22 cellular contexts compared by ENCODE assay signal in the genomic region with DNA sequence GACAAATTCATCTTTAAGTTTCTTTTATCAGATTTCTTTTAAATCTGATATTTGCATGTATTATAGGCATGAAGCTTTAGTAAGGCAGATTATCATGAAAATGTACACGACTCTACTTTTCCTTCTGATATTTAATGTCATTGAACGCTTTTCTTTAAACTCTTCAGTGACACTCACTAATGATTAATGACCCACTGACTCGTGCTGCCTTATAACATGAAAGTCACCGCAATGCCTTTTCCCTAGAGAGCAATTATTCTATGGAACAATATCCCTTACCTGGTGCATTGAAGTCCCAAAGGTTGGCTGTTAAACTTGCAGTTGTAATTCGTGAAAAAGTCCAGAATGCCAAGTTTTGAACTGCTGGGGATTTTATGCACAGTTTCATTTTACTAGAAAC. TPM values are rescaled to one million over a fixed set of nuclear protein-coding genes. Genes with fewer than 3 reads are reported as not detected.
DNase-seq lines count a peak whose midpoint lies in the region; ATAC-seq and TF ChIP-seq lines count a peak whose summit lies in the region.
"Had no signal": no experiment of that assay in that cellular context is flagged by ENCODE, and none has a peak within 500 bp of the region (broad histone marks: within the 10 kb centered on the region; RNA-seq: fewer than 3 reads in every experiment).

No MANE protein-coding gene starts in this region.

- H3K27me3 Mint-ChIP-seq in activated T-cell treated with anti-CD3 and anti-CD28 coated beads, Interleukin-2, amount 50 U/mL, for 4 hours (ENCODE audit: low read depth) = no peaks in the 10 kb centered on the region

- H4K20me1 ChIP-seq in Loucy (ENCODE audit: insufficient read depth, low read length, poor library complexity, severe bottlenecking) = no peaks in the 10 kb centered on the region
- no peaks in the 10 kb centered on the region for H4K20me1 ChIP-seq in OCI-LY1 (ENCODE audit: insufficient read depth, low read length)
- H4K20me1 ChIP-seq in osteoblast (ENCODE audit: insufficient read depth, low read length) = no peaks in the 10 kb centered on the region
- H4K20me1 ChIP-seq: BLaER1 treated with 17β-estradiol and CSF1 and Interleukin-3, amounts not matched to agents 10 nM and 100 nM had no signal

- H3K9me3 ChIP-seq in Loucy (ENCODE audit: insufficient read depth, low read depth, low read length) = no peaks in the 10 kb centered on the region
- H3K9me3 ChIP-seq in OCI-LY1 (ENCODE audit: low read length) = no peaks in the 10 kb centered on the region
- H3K9me3 ChIP-seq in osteoblast (ENCODE audit: low read depth, low read length) = no peaks in the 10 kb centered on the region

- H3K79me2 ChIP-seq in Loucy (ENCODE audit: insufficient read depth, low read length) (no peaks in the 10 kb centered on the region), OCI-LY1 (ENCODE audit: insufficient read depth, low read length) (no peaks in the 10 kb centered on the region), osteoblast (ENCODE audit: insufficient read depth, low read length) (no peaks in the 10 kb centered on the region)

- no peaks in the 10 kb centered on the region for H3F3A ChIP-seq in Loucy (ENCODE audit: low read depth)
- H3F3A ChIP-seq in OCI-LY1 (ENCODE audit: insufficient read depth, low read length) = no peaks in the 10 kb centered on the region

- H3K36me3 Mint-ChIP-seq in activated T-cell treated with anti-CD3 and anti-CD28 coated beads, Interleukin-2, amount 50 U/mL, for 4 hours (ENCODE audit: insufficient read depth) = no peaks in the 10 kb centered on the region
- H3K36me3 Mint-ChIP-seq: CD8-positive, alpha-beta T cell had no signal

- H3K4me2 ChIP-seq in Loucy (ENCODE audit: low read depth, low read length, poor library complexity, severe bottlenecking) (no peak overlapping the region), OCI-LY1 (ENCODE audit: low read length) (peak overlapping the region; percentile 7; the same call in 1 of the 2 replicates), osteoblast (ENCODE audit: insufficient read depth, low read length) (peak overlapping the region; percentile 9)

- no peak overlapping the region for H3K4me3 ChIP-seq in Loucy (ENCODE audit: low read length, poor library complexity, severe bottlenecking)
- no peak overlapping the region for H3K4me3 ChIP-seq in OCI-LY1 (ENCODE audit: low read depth, low read length, poor library complexity, severe bottlenecking)
- no peak overlapping the region for H3K4me3 ChIP-seq in osteoblast (ENCODE audit: insufficient read depth, low read length)
- H3K4me3 ChIP-seq: BLaER1 treated with 17β-estradiol and CSF1 and Interleukin-3, amounts not matched to agents 10 nM and 100 nM had no signal

- H2AFZ ChIP-seq in Loucy (ENCODE audit: low read length) = 0 out of 2 replicates have a peak overlapping the region, but pooled peaks have one; percentile 61
- H2AFZ ChIP-seq in OCI-LY1 (ENCODE audit: low read length) = no peak overlapping the region
- peak overlapping the region; percentile 74 for H2AFZ ChIP-seq in osteoblast (ENCODE audit: low read length)

- H3K27ac ChIP-seq in OCI-LY1 (ENCODE audit: low read depth, low read length, poor library complexity, severe bottlenecking) = peak overlapping the region; percentile 2
- H3K27ac ChIP-seq in osteoblast (ENCODE audit: low read depth, low read length) = no peak overlapping the region
- H3K27ac ChIP-seq: 22Rv1; BLaER1 treated with 17β-estradiol and CSF1 and Interleukin-3, amounts not matched to agents 10 nM and 100 nM had no signal

- H3K36me3 ChIP-seq in Loucy (ENCODE audit: insufficient read depth, low read length) (no peaks in the 10 kb centered on the region), OCI-LY1 (ENCODE audit: insufficient read depth, low read length) (no peaks in the 10 kb centered on the region), osteoblast (ENCODE audit: insufficient read depth, low read length) (no peaks in the 10 kb centered on the region)
- H3K36me3 ChIP-seq: BLaER1 treated with 17β-estradiol and CSF1 and Interleukin-3, amounts not matched to agents 10 nM and 100 nM had no signal

- H3K9ac ChIP-seq in Loucy (ENCODE audit: low read depth, low read length, poor library complexity, severe bottlenecking) = no peak overlapping the region
- no peak overlapping the region for H3K9ac ChIP-seq in OCI-LY1 (ENCODE audit: low read length)
- H3K9ac ChIP-seq: BLaER1 treated with 17β-estradiol and CSF1 and Interleukin-3, amounts not matched to agents 10 nM and 100 nM had no signal

- H3K4me1 ChIP-seq in Loucy (ENCODE audit: insufficient read depth, low read length, poor library complexity, severe bottlenecking) = no peaks in the 10 kb centered on the region
- peaks cover 50% of the 10 kb centered on the region for H3K4me1 ChIP-seq in OCI-LY1 (ENCODE audit: insufficient read depth, low read length, severe bottlenecking)
- no peaks in the 10 kb centered on the region for H3K4me1 ChIP-seq in osteoblast (ENCODE audit: insufficient read depth, low read length)

- H3K27me3 ChIP-seq in Loucy (ENCODE audit: insufficient read depth, low read length, poor library complexity, severe bottlenecking) (no peaks in the 10 kb centered on the region), OCI-LY1 (ENCODE audit: insufficient read depth, low read length) (no peaks in the 10 kb centered on the region), osteoblast (ENCODE audit: insufficient read depth, low read length) (no peaks in the 10 kb centered on the region)
- H3K27me3 ChIP-seq: BLaER1 treated with 17β-estradiol and CSF1 and Interleukin-3, amounts not matched to agents 10 nM and 100 nM had no signal

- H3K9me2 ChIP-seq in Loucy (replicated peaks; ENCODE audit: low read depth, low read length) = no peaks in the 10 kb centered on the region
- H3K9me2 ChIP-seq in OCI-LY1 (ENCODE audit: low read depth, low read length) = no peaks in the 10 kb centered on the region

- H3K9me3 Mint-ChIP-seq in activated T-cell treated with anti-CD3 and anti-CD28 coated beads, Interleukin-2, amount 50 U/mL, for 4 hours = no peaks in the 10 kb centered on the region
- H3K9me3 Mint-ChIP-seq: HFFc6 had no signal

- no peak for ATAC-seq in GM18867 (IDR thresholded peaks at IDR 0.05; ENCODE audit: unreplicated experiment)
- no peak for ATAC-seq in activated T-cell treated with anti-CD3 and anti-CD28 coated beads, Interleukin-2, amount 50 U/mL, for 4 hours
- ATAC-seq: CD8-positive, alpha-beta T cell; SK-N-SH treated with all-trans-retinoic acid at 6 μM for 48 hours had no signal

- no peak overlapping the region for H3K4me3 Mint-ChIP-seq in activated T-cell treated with anti-CD3 and anti-CD28 coated beads, Interleukin-2, amount 50 U/mL, for 4 hours
- H3K4me3 Mint-ChIP-seq: CD8-positive, alpha-beta T cell; HFFc6 had no signal

- TF ChIP-seq CTCF in Loucy (conservative IDR thresholded peaks at IDR 0.05; ENCODE audit: low read length) (no peak), OCI-LY1 (IDR thresholded peaks at IDR 0.05; ENCODE audit: low read length) (no peak), osteoblast (IDR thresholded peaks at IDR 0.05; ENCODE audit: extremely low read depth, low read depth, low read length) (no peak)

- DNase-seq in NCI-H1417 (lab: John Stamatoyannopoulos, UW) = peak in 2 of 3 experiments; percentile 57 to 66
- no peak for DNase-seq in NCI-H1417 treated with DMSO at 0.1 percent for 48 hours (lab: John Stamatoyannopoulos, UW)
- no peak for DNase-seq in osteoblast (ENCODE audit: insufficient read length, low spot score, missing footprints)
- no peak for DNase-seq in dedifferentiated amniotic fluid mesenchymal stem cell (ENCODE audit: extremely low spot score)
- DNase-seq in activated T-cell treated with anti-CD3 and anti-CD28 coated beads, Interleukin-2, amount 50 U/mL, for 4 hours = no peak
- DNase-seq: ACHN; CD8-positive, alpha-beta T cell; DMS53; GDM1; HFFc6; NCI-H1092; NCI-H2081 treated with DMSO at 0.1 percent for 48 hours; NCI-H446; NCI-H526; SIG-M5; T-helper 1 cell had no signal

- H3K4me1 Mint-ChIP-seq in activated T-cell treated with anti-CD3 and anti-CD28 coated beads, Interleukin-2, amount 50 U/mL, for 4 hours (ENCODE audit: low read depth) = no peaks in the 10 kb centered on the region

RNA-seq across cellular contexts. Expression of a gene that starts 33.4 kb away (rescaled TPM):
- total RNA-seq in osteoblast = 41.3 and 69.8 TPM in 2 replicates
- under 1 TPM in 1 of 3 donors, not detected in 2; 0.16 TPM for total RNA-seq in activated T-cell treated with anti-CD3 and anti-CD28 coated beads, Interleukin-2, amount 50 U/mL, for 4 hours
- total RNA-seq: CD8-positive, alpha-beta T cell had no signal

Comparison
In these comparisons a context has a peak if more than half of its experiments do, and no peak if none do; other contexts are left out.
1. DNase-seq: peak in NCI-H1417 (2 of 3); none in NCI-H1417 treated with DMSO at 0.1 percent for 48 hours (single experiment), osteoblast (single experiment), dedifferentiated amniotic fluid mesenchymal stem cell (single experiment) and activated T-cell treated with anti-CD3 and anti-CD28 coated beads, Interleukin-2, amount 50 U/mL, for 4 hours (single experiment).
2. RNA of a gene that starts 33.4 kb away (total RNA-seq): 41.3 to 69.8 TPM in osteoblast; 0.16 TPM in activated T-cell treated with anti-CD3 and anti-CD28 coated beads, Interleukin-2, amount 50 U/mL, for 4 hours; every median in the first group is over 10 times any median in the second.